ENCODE assay signal across 21 cellular contexts in the genomic region with DNA sequence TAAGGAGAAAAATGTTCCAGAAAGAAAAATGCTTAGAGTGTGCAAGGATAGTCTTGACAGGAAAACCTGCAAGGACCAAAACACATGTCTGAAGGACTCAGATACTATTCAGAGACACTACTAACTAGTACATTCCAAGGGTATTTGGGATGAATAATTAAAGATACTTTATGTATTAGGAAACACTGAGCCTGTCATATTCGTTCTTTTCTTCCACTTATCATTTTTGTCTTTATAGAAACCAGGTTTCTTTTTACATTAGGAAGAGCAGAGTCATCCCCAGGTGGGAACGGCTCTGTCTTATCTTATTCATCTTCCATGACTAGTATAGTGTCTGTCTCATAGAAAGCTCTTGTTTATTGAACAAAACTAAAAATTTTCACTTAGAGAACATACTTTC.
"Had no signal": no experiment of that assay in that cellular context is flagged by ENCODE, and none has a peak within 500 bp of the region (broad histone marks: within the 10 kb centered on the region; RNA-seq: fewer than 3 reads in every experiment).

No MANE protein-coding gene starts in this region.

- H3K36me3 Mint-ChIP-seq: immature natural killer cell; memory B cell; naive thymus-derived CD8-positive, alpha-beta T cell had no signal

- H3K9me3 ChIP-seq: esophagus squamous epithelium, gastroesophageal sphincter, heart left ventricle, left lung, lower lobe of right lung had no signal

- H3K27ac Mint-ChIP-seq: immature natural killer cell; memory B cell; naive thymus-derived CD8-positive, alpha-beta T cell had no signal

- ATAC-seq: gastroesophageal sphincter; left lung; lower lobe of right lung; naive thymus-derived CD8-positive, alpha-beta T cell had no signal

- H3K4me3 ChIP-seq: coronary artery, dorsolateral prefrontal cortex, esophagus squamous epithelium, gastroesophageal sphincter, heart left ventricle, hepatocyte, left lung, lower lobe of right lung had no signal

- H3K36me3 ChIP-seq: esophagus squamous epithelium, gastroesophageal sphincter, heart left ventricle, left lung, lower lobe of right lung had no signal

- H3K27ac ChIP-seq: coronary artery, dorsolateral prefrontal cortex, esophagus squamous epithelium, heart left ventricle, hepatocyte, left lung, lower lobe of right lung had no signal

- DNase-seq: dermis blood vessel endothelial cell; dorsolateral prefrontal cortex; effector CD4-positive, alpha-beta T cell; effector memory CD4-positive, alpha-beta T cell; esophagus squamous epithelium; foreskin fibroblast; heart left ventricle; hypothalamus; immature natural killer cell; islet precursor cell; left cardiac atrium; left lung; left ventricle myocardium superior; lower lobe of right lung; mesendoderm; midbrain; naive thymus-derived CD8-positive, alpha-beta T cell had no signal

- H3K4me2 ChIP-seq: hepatocyte had no signal

- H3K4me1 Mint-ChIP-seq: immature natural killer cell; memory B cell; naive thymus-derived CD8-positive, alpha-beta T cell had no signal

- H3K4me3 Mint-ChIP-seq: immature natural killer cell; memory B cell; naive thymus-derived CD8-positive, alpha-beta T cell had no signal

- H3K79me2 ChIP-seq: hepatocyte had no signal

- H2AFZ ChIP-seq: hepatocyte had no signal

- H3K4me1 ChIP-seq: left lung, lower lobe of right lung had no signal

- H3K27me3 ChIP-seq: dorsolateral prefrontal cortex, esophagus squamous epithelium, gastroesophageal sphincter, heart left ventricle, hepatocyte, left lung had no signal
